In the genomic region with DNA sequence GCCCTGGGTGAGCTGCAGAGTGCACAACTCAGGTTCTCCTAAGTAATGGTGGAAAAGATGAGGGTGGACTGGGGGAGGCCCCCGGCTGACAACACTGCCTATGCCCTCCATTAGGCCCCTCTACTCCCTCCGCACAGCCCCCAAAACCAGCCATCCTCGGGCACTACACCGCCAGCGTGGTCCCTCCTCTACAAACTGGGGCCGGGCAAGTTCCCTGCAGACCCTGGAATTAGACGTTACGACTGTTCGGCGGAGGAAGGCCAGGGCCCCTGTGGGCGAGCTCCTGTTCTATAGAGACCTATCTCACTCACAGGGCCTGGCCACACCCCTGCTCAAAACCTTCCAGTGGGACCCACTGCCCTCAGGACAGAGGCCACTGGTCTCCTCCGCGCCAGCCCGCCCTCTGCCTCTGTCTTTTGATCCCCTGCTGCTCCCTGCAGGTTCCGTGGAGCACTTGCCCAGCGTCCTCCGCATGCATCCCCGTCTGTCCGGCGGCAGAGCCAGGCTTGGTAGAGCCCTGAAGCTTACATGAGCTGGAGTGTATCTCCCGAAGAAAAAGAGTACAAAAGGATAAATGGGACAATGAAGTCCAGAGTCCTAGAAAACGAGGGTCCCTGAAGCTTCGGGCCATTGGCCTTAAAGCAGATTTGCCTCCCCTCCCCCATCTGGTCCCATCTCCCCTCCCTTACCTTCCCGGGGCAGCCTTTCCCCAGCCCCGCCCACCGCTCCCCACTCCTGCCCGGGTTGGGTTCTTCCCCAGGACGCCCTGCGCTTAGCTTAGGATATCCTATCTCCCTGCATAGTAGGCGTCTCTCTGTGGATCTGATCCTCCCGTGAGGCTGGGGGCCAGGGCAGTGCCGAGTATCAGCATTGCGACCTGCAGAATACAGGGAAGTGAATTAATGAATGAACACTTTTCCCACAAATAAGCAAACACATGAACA, we compare ENCODE assay signal across 13 cellular contexts.
DNase-seq lines count a peak whose midpoint lies in the region; ATAC-seq, FAIRE-seq and TF ChIP-seq lines count a peak whose summit lies in the region.
"Had no signal": no experiment of that assay in that cellular context is flagged by ENCODE, and none has a peak within 500 bp of the region (broad histone marks: within the 10 kb centered on the region; RNA-seq: fewer than 3 reads in every experiment).

No MANE protein-coding gene starts in this region.

- ATAC-seq in heart left ventricle: peak; percentile 7 to 75 (median 53)
- peak in 3 of 4 donors; percentile 17 to 23 (median 21) for ATAC-seq in psoas muscle
- no peak for ATAC-seq in HG02623 (IDR thresholded peaks at IDR 0.05; ENCODE audit: unreplicated experiment)

- H3K4me1 ChIP-seq in heart left ventricle: peaks cover 0 to 9% (median 0%) of the 10 kb centered on the region in 12 donors
- no peaks in the 10 kb centered on the region for H3K4me1 ChIP-seq in psoas muscle

- no peaks in the 10 kb centered on the region for H3K9me3 Mint-ChIP-seq in T-helper 2 cell treated with Interferon-gamma antibody and Interleukin-4, amounts not matched to agents 5 μg/mL and 100 μg/mL, for 36 hours
- H3K9me3 Mint-ChIP-seq: activated naive CD4-positive, alpha-beta T cell treated with anti-CD3 and anti-CD28 coated beads for 36 hours had no signal

- H3K4me3 Mint-ChIP-seq in T-helper 2 cell treated with Interferon-gamma antibody and Interleukin-4, amounts not matched to agents 5 μg/mL and 100 μg/mL, for 36 hours: peak overlapping the region; percentile 2
- H3K4me3 Mint-ChIP-seq: activated naive CD4-positive, alpha-beta T cell treated with anti-CD3 and anti-CD28 coated beads for 36 hours; IgD-negative memory B cell had no signal

- H3K27ac ChIP-seq in heart left ventricle: no peak overlapping the region
- H3K27ac ChIP-seq in psoas muscle: no peak overlapping the region
- H3K27ac ChIP-seq: BLaER1, gastroesophageal sphincter, thoracic aorta had no signal

- H3K4me3 ChIP-seq in heart left ventricle (peak overlapping the region in 2 of 12 donors; percentile 12 to 23), psoas muscle (no peak overlapping the region)
- H3K4me3 ChIP-seq: BLaER1, gastroesophageal sphincter, thoracic aorta had no signal

- DNase-seq in T-helper 2 cell treated with Interferon-gamma antibody and Interleukin-4, amounts not matched to agents 5 μg/mL and 100 μg/mL, for 36 hours (ENCODE audit: low spot score): no peak
- no peak for DNase-seq in T-helper 2 cell
- DNase-seq in NCI-H526 treated with DMSO at 0.1 percent for 48 hours (lab: John Stamatoyannopoulos, UW): peak; percentile 24
- DNase-seq in heart left ventricle: peak in 1 of 5 donors; percentile 57
- DNase-seq in psoas muscle: no peak
- DNase-seq in GM19239 (ENCODE audit: insufficient read length, low spot score): no peak
- DNase-seq in DMS114 treated with DMSO at 0.1 percent for 48 hours (lab: John Stamatoyannopoulos, UW; ENCODE audit: unreplicated experiment): no peak

- peaks cover 0 to 4% (median 0%) of the 10 kb centered on the region in 12 donors for H3K9me3 ChIP-seq in heart left ventricle
- no peaks in the 10 kb centered on the region for H3K9me3 ChIP-seq in psoas muscle
- H3K9me3 ChIP-seq: thoracic aorta had no signal

- no peak for TF ChIP-seq POLR2A in heart left ventricle (IDR thresholded peaks at IDR 0.05)

- FAIRE-seq in GM19239 (lab: Jason Lieb, UNC): no peak

- H3K27me3 Mint-ChIP-seq in T-helper 2 cell treated with Interferon-gamma antibody and Interleukin-4, amounts not matched to agents 5 μg/mL and 100 μg/mL, for 36 hours (ENCODE audit: low read depth): peaks cover 5% of the 10 kb centered on the region

- no peak overlapping the region for H3K27ac Mint-ChIP-seq in T-helper 2 cell treated with Interferon-gamma antibody and Interleukin-4, amounts not matched to agents 5 μg/mL and 100 μg/mL, for 36 hours
- H3K27ac Mint-ChIP-seq: activated naive CD4-positive, alpha-beta T cell treated with anti-CD3 and anti-CD28 coated beads for 36 hours; IgD-negative memory B cell had no signal

- 13 to 23% (median 16%) methylated on average over 28 to 33 of the region's 33 CpGs for WGBS in heart left ventricle, 4 donors
- 14 to 16% (median 15%) methylated on average over 33 of the region's 33 CpGs for WGBS in psoas muscle, 3 donors

- H3K36me3 ChIP-seq in heart left ventricle (no peaks in the 10 kb centered on the region), psoas muscle (ENCODE audit: insufficient read depth in 1 of 2, low read depth in 1 of 2) (no peaks in the 10 kb centered on the region)
- H3K36me3 ChIP-seq: BLaER1, gastroesophageal sphincter, thoracic aorta had no signal

- TF ChIP-seq CTCF in heart left ventricle (IDR thresholded peaks at IDR 0.05): peak in 2 of 12 donors; percentile 20 to 24
- TF ChIP-seq CTCF in psoas muscle (IDR thresholded peaks at IDR 0.05): no peak

- intact Hi-C loops in heart left ventricle (cut with DNase I) (loop anchor here in 2 of 10 donors (5.0 to 10.0 kb wide), 2 partner anchors 197 to 226 kb away; no protein-coding TSS in a partner anchor), psoas muscle (cut with DNase I) (no loop called here)

- H3K36me3 Mint-ChIP-seq in T-helper 2 cell treated with Interferon-gamma antibody and Interleukin-4, amounts not matched to agents 5 μg/mL and 100 μg/mL, for 36 hours (ENCODE audit: low read depth): no peaks in the 10 kb centered on the region
- H3K36me3 Mint-ChIP-seq: IgD-negative memory B cell had no signal

- peaks cover 10% of the 10 kb centered on the region for H3K4me1 Mint-ChIP-seq in T-helper 2 cell treated with Interferon-gamma antibody and Interleukin-4, amounts not matched to agents 5 μg/mL and 100 μg/mL, for 36 hours (ENCODE audit: low read depth)

- H3K27me3 ChIP-seq in heart left ventricle: peaks cover 0 to 34% (median 11%) of the 10 kb centered on the region in 9 donors
- H3K27me3 ChIP-seq in psoas muscle (ENCODE audit: insufficient read depth in 3 of 3, low read length in 2 of 3): peaks cover 0 to 22% (median 6%) of the 10 kb centered on the region in 3 donors
- H3K27me3 ChIP-seq: BLaER1 had no signal
